Comparison of ENCODE assay signal across 8 cellular contexts in genomic region chr12:132071001-132071810, GRCh38.
DNase-seq lines count a peak whose midpoint lies in the region; ATAC-seq and TF ChIP-seq lines count a peak whose summit lies in the region.

No MANE protein-coding gene starts in this region.

- H3K4me3 ChIP-seq in aorta (ENCODE audit: low read length in 2 of 2) = no peak overlapping the region

- H3K4me1 Mint-ChIP-seq in natural killer cell = peaks cover 7 to 9% of the 10 kb centered on the region in 2 donors

- H3K36me3 Mint-ChIP-seq in natural killer cell = peaks cover 5% of the 10 kb centered on the region

- ATAC-seq in GM18519 (IDR thresholded peaks at IDR 0.05; ENCODE audit: low FRiP score, unreplicated experiment) (peak; percentile 63), GM21526 (IDR thresholded peaks at IDR 0.05; ENCODE audit: low FRiP score, unreplicated experiment) (peak; percentile 83), HG03442 (IDR thresholded peaks at IDR 0.05; ENCODE audit: unreplicated experiment) (peak; percentile 70), natural killer cell (no peak), aorta (ENCODE audit: low FRiP score) (no peak)

- H3K9me3 Mint-ChIP-seq in natural killer cell = no peaks in the 10 kb centered on the region

- peaks cover 0 to 7% of the 10 kb centered on the region in 2 donors for H3K36me3 ChIP-seq in aorta (ENCODE audit: control insufficient read depth in 1 of 2, insufficient read depth in 2 of 2, low read length in 1 of 2)

- 88 to 90% methylated on average over 13 of the region's 13 CpGs for WGBS in aorta, 2 donors

- no peaks in the 10 kb centered on the region for H3K9me3 ChIP-seq in aorta (ENCODE audit: control insufficient read depth, low read length)

- no peaks in the 10 kb centered on the region for H3K27me3 Mint-ChIP-seq in natural killer cell (ENCODE audit: low read depth in 2 of 2)

- DNase-seq in germinal center (ENCODE audit: low spot score) (peak; percentile 61), occipital lobe (lab: John Stamatoyannopoulos, UW) (no peak), dedifferentiated amniotic fluid mesenchymal stem cell (ENCODE audit: extremely low spot score) (no peak), natural killer cell (no peak), aorta (no peak)

- no peaks in the 10 kb centered on the region for H3K27me3 ChIP-seq in aorta (ENCODE audit: control insufficient read depth in 1 of 2, insufficient read depth in 2 of 2, low read length in 1 of 2)

- H3K27ac ChIP-seq in aorta (ENCODE audit: low read depth in 1 of 2, low read length in 2 of 2) = no peak overlapping the region

- intact Hi-C loops in natural killer cell (cut with micrococcal nuclease) (no loop called here), aorta (cut with DNase I) (no loop called here)

- no peak for TF ChIP-seq CTCF in natural killer cell (IDR thresholded peaks at IDR 0.05)

- H3K27ac Mint-ChIP-seq in natural killer cell = peak overlapping the region in 1 of 2 donors; percentile 51

- no peak overlapping the region for H3K4me3 Mint-ChIP-seq in natural killer cell

- H3K4me1 ChIP-seq in aorta (ENCODE audit: control insufficient read depth in 1 of 2, insufficient read depth in 2 of 2, low read length in 2 of 2) = no peaks in the 10 kb centered on the region

Comparison
In these comparisons a context has a peak if more than half of its experiments do, and no peak if none do; other contexts are left out.
1. ATAC-seq: peak in GM18519 (single experiment), GM21526 (single experiment) and HG03442 (single experiment); none in natural killer cell (0 of 3) and aorta (single experiment).